In the genomic region with DNA sequence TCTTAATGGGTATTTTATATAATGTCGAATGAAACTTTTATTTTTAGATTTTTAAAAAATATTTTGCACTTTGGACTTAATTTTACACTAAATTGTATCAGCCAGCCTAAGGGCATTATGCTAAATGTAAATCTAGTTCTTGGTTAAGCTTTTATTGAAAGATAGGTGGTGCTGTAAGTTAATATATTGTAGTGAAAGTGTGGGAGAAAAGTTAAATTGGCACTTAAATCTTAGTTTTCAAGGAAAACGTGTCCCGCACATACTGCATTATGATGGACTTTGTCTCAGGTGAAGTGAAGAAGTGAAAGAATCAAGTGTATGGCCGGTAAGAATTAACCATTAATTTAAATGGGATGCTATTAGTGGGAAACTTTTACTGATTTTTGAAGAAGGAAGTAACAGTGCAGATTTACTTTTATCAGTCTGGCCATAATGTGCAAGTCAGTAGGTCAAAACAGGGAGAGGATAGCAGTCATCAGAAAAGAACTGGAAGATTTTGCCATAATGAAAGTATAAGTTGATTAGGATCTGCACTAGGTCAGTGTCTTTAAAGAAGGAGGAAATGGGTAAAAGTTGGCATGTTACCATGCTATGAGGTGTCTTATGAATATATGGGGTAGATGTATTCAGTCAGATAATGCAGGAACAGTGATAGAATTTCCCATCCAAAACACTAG, we compare ENCODE assay signal across 8 cellular contexts.
DNase-seq lines count a peak whose midpoint lies in the region; ATAC-seq and TF ChIP-seq lines count a peak whose summit lies in the region.

No MANE protein-coding gene starts in this region.

- peaks cover 26% of the 10 kb centered on the region for H3K4me1 Mint-ChIP-seq in activated naive CD8-positive, alpha-beta T cell treated with anti-CD3 and anti-CD28 coated beads for 36 hours

- no peak overlapping the region for H3K4me3 ChIP-seq in liver (ENCODE audit: low read depth in 1 of 3, low read length in 3 of 3)

- peak overlapping the region; percentile 20 for H3K27ac Mint-ChIP-seq in activated naive CD8-positive, alpha-beta T cell treated with anti-CD3 and anti-CD28 coated beads for 36 hours

- H3K4me3 Mint-ChIP-seq in activated naive CD8-positive, alpha-beta T cell treated with anti-CD3 and anti-CD28 coated beads for 36 hours = no peak overlapping the region

- H3K27ac ChIP-seq in C4-2B (no peak overlapping the region), liver (ENCODE audit: low read depth in 1 of 2, low read length in 2 of 2) (no peak overlapping the region)

- no peaks in the 10 kb centered on the region for H3K9me3 ChIP-seq in liver (ENCODE audit: control insufficient read depth in 4 of 4, low read length in 3 of 4)

- H3K9me3 Mint-ChIP-seq in activated naive CD8-positive, alpha-beta T cell treated with anti-CD3 and anti-CD28 coated beads for 36 hours = peaks cover 2% of the 10 kb centered on the region

- ATAC-seq in GM18520 (IDR thresholded peaks at IDR 0.05; ENCODE audit: unreplicated experiment) (no peak), GM19324 (IDR thresholded peaks at IDR 0.05; ENCODE audit: low FRiP score, unreplicated experiment) (no peak), GM19452 (IDR thresholded peaks at IDR 0.05; ENCODE audit: unreplicated experiment) (no peak)

- peak; percentile 58 for TF ChIP-seq CTCF in C4-2B (conservative IDR thresholded peaks at IDR 0.05)
- TF ChIP-seq CTCF in liver (IDR thresholded peaks at IDR 0.05; ENCODE audit: low read depth, low read length, missing input control) = peak; percentile 29

- no peaks in the 10 kb centered on the region for H3K27me3 ChIP-seq in liver (ENCODE audit: control insufficient read depth in 4 of 4, insufficient read depth in 4 of 4, low read length in 3 of 4)

- WGBS in liver = 64% methylated on average over 4 of the region's 4 CpGs

- H3K36me3 Mint-ChIP-seq in activated naive CD8-positive, alpha-beta T cell treated with anti-CD3 and anti-CD28 coated beads for 36 hours = no peaks in the 10 kb centered on the region

- peaks cover 0 to 3% (median 0%) of the 10 kb centered on the region in 4 donors for H3K36me3 ChIP-seq in liver (ENCODE audit: control insufficient read depth in 4 of 4, insufficient read depth in 3 of 4, low read depth in 1 of 4, low read length in 3 of 4)

- H3K27me3 Mint-ChIP-seq in activated naive CD8-positive, alpha-beta T cell treated with anti-CD3 and anti-CD28 coated beads for 36 hours = no peaks in the 10 kb centered on the region

- no peaks in the 10 kb centered on the region for H3K4me1 ChIP-seq in liver (ENCODE audit: control insufficient read depth in 4 of 4, insufficient read depth in 4 of 4, low read length in 3 of 4)

- peak; percentile 70 for DNase-seq in HT1080 (ENCODE audit: low read depth)
- DNase-seq in activated naive CD8-positive, alpha-beta T cell treated with anti-CD3 and anti-CD28 coated beads for 36 hours = no peak
- no peak for DNase-seq in activated CD4-positive, alpha-beta T cell treated with anti-CD3 and anti-CD28 coated beads, Interleukin-2, amount 50 U/mL, for 1 hour

- peak; percentile 71 to 73 for TF ChIP-seq RAD21 in liver (IDR thresholded peaks at IDR 0.05)

- H3K9ac ChIP-seq in liver (ENCODE audit: low read depth in 1 of 2, low read length in 2 of 2) = no peak overlapping the region

TF ChIP-seq in liver, 16 proteins besides CTCF, POLR2A, EP300 and RAD21:
- no peak for TF ChIP-seq FOXA2 (IDR thresholded peaks at IDR 0.05)
- TF ChIP-seq SP1 (IDR thresholded peaks at IDR 0.05) = no peak
- peak in 1 of 2 donors; percentile 34 for TF ChIP-seq HNF4A (conservative IDR thresholded peaks at IDR 0.05)
